25 cellular contexts compared by ENCODE assay signal in the genomic region with DNA sequence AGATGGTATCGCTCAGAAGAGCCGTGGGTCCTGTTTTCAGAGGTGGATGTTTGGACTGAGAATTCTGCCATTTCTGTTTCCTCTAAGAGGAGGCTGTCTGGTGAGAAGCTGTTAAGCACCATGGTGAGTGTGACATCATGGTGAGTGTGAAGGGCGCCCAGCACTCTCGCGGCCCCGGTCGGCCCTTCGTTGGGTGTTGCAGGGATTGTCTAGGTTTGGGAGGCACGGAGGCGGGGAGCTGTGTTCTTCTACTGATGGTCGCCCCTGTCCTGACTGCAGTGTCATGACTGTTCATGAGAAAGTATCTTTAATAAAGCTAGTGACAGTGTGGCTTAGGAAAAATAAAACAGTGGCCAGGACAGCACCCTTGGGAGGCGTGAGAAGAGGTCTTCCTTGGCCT.
DNase-seq lines count a peak whose midpoint lies in the region; ATAC-seq and TF ChIP-seq lines count a peak whose summit lies in the region.
"Had no signal": no experiment of that assay in that cellular context is flagged by ENCODE, and none has a peak within 500 bp of the region (broad histone marks: within the 10 kb centered on the region; RNA-seq: fewer than 3 reads in every experiment).

No MANE protein-coding gene starts in this region.

- intact Hi-C loops in activated naive CD4-positive, alpha-beta T cell treated with anti-CD3 and anti-CD28 coated beads for 36 hours (cut with micrococcal nuclease): loop anchor here (1.0 to 5.0 kb wide), 2 partner anchors 9 to 248 kb away; a partner anchor contains a TSS
- intact Hi-C loops in vagina (cut with DNase I): no loop called here

- TF ChIP-seq CTCF in type B pancreatic cell (conservative IDR thresholded peaks at IDR 0.05) (no peak), vagina (IDR thresholded peaks at IDR 0.05) (no peak)

- TF ChIP-seq POLR2A in vagina (IDR thresholded peaks at IDR 0.05): no peak

- H3K4me1 Mint-ChIP-seq in activated naive CD4-positive, alpha-beta T cell treated with anti-CD3 and anti-CD28 coated beads for 36 hours (ENCODE audit: low read depth): peaks cover 72% of the 10 kb centered on the region
- peaks cover 75% of the 10 kb centered on the region for H3K4me1 Mint-ChIP-seq in activated naive CD4-positive, alpha-beta T cell treated with anti-CD3 and anti-CD28 coated beads, Interleukin-2, amount 10 ng/mL, durations not matched to agents 7 days and 5 days
- H3K4me1 Mint-ChIP-seq in T-cell: peaks cover 69 to 74% (median 74%) of the 10 kb centered on the region in 3 donors
- peaks cover 62% of the 10 kb centered on the region for H3K4me1 Mint-ChIP-seq in type B pancreatic cell (ENCODE audit: unreplicated experiment)

- H3K27me3 Mint-ChIP-seq in activated naive CD4-positive, alpha-beta T cell treated with anti-CD3 and anti-CD28 coated beads for 36 hours (ENCODE audit: low read depth): no peaks in the 10 kb centered on the region
- H3K27me3 Mint-ChIP-seq in activated naive CD4-positive, alpha-beta T cell treated with anti-CD3 and anti-CD28 coated beads, Interleukin-2, amount 10 ng/mL, durations not matched to agents 7 days and 5 days: no peaks in the 10 kb centered on the region
- H3K27me3 Mint-ChIP-seq in T-cell (no peaks in the 10 kb centered on the region), type B pancreatic cell (peaks cover 4% of the 10 kb centered on the region)
- H3K27me3 Mint-ChIP-seq: stimulated activated naive B cell treated with anti-CD40 and anti-IgM and Interleukin-4, amounts not matched to agents 10 μg/mL and 1 μg/mL and 100 μg/mL, for 72 hours had no signal

- ATAC-seq in T-cell (replicated peaks in 1 of 4): no peak
- no peak for ATAC-seq in HG02870 (IDR thresholded peaks at IDR 0.05; ENCODE audit: unreplicated experiment)
- no peak for ATAC-seq in GM21367 (IDR thresholded peaks at IDR 0.05; ENCODE audit: unreplicated experiment)
- ATAC-seq: HepG2; stimulated activated naive B cell treated with anti-CD40 and anti-IgM and Interleukin-4, amounts not matched to agents 10 μg/mL and 1 μg/mL and 100 μg/mL, for 72 hours; WTC11 had no signal

- H3K9me3 ChIP-seq in vagina: no peaks in the 10 kb centered on the region
- H3K9me3 ChIP-seq: adrenal gland, colonic mucosa, Peyer's patch, tibial nerve had no signal

- POLR2A ChIA-PET in T-cell (lab: Charles Lee): interaction anchor here in 1 of 2 donors (0.5 to 0.9 kb wide), 2 partner anchors 29 to 125 kb away, joined by 3 read pairs; no protein-coding TSS in a partner anchor

- CTCF ChIA-PET in activated naive CD4-positive, alpha-beta T cell treated with anti-CD3 and anti-CD28 coated beads for 36 hours (lab: Charles Lee): interaction anchor here (0.6 to 3.1 kb wide), 5 partner anchors 9 to 158 kb away, joined by 3 to 17 read pairs (median 8); a partner anchor contains a TSS
- CTCF ChIA-PET in activated naive CD4-positive, alpha-beta T cell treated with anti-CD3 and anti-CD28 coated beads, Interleukin-2, amount 10 ng/mL, durations not matched to agents 7 days and 5 days (lab: Charles Lee): interaction anchor here (2.6 kb wide), 1 partner anchor 137 kb away, joined by 13 read pairs; no protein-coding TSS in a partner anchor
- CTCF ChIA-PET in T-cell (lab: Charles Lee): no interaction called here

- H3K27ac ChIP-seq in vagina: no peak overlapping the region
- H3K27ac ChIP-seq: adrenal gland, colonic mucosa, Peyer's patch, tibial nerve had no signal

- no peaks in the 10 kb centered on the region for H3K27me3 ChIP-seq in vagina
- H3K27me3 ChIP-seq: adrenal gland, colonic mucosa, Peyer's patch, tibial nerve had no signal

- no peaks in the 10 kb centered on the region for H3K9me3 Mint-ChIP-seq in activated naive CD4-positive, alpha-beta T cell treated with anti-CD3 and anti-CD28 coated beads for 36 hours
- H3K9me3 Mint-ChIP-seq in activated naive CD4-positive, alpha-beta T cell treated with anti-CD3 and anti-CD28 coated beads, Interleukin-2, amount 10 ng/mL, durations not matched to agents 7 days and 5 days: no peaks in the 10 kb centered on the region
- H3K9me3 Mint-ChIP-seq in T-cell (no peaks in the 10 kb centered on the region), type B pancreatic cell (no peaks in the 10 kb centered on the region)
- H3K9me3 Mint-ChIP-seq: endodermal cell; stimulated activated naive B cell treated with anti-CD40 and anti-IgM and Interleukin-4, amounts not matched to agents 10 μg/mL and 1 μg/mL and 100 μg/mL, for 72 hours; T-helper 1 cell treated with Interleukin-12 subunit alpha and Interleukin-12 subunit beta and Interleukin-4 antibody, amounts not matched to agents 30 μg/mL and 1 μg/mL, for 36 hours; WTC11 had no signal

- peaks cover 27% of the 10 kb centered on the region for H3K4me1 ChIP-seq in vagina
- H3K4me1 ChIP-seq: colonic mucosa had no signal

- H3K27ac Mint-ChIP-seq in activated naive CD4-positive, alpha-beta T cell treated with anti-CD3 and anti-CD28 coated beads for 36 hours: peak overlapping the region; percentile 57
- H3K27ac Mint-ChIP-seq in activated naive CD4-positive, alpha-beta T cell treated with anti-CD3 and anti-CD28 coated beads, Interleukin-2, amount 10 ng/mL, durations not matched to agents 7 days and 5 days: no peak overlapping the region
- H3K27ac Mint-ChIP-seq in T-cell (peak overlapping the region; percentile 93 to 98), type B pancreatic cell (peak overlapping the region; percentile 39)
- H3K27ac Mint-ChIP-seq: endodermal cell; T-helper 1 cell treated with Interleukin-12 subunit alpha and Interleukin-12 subunit beta and Interleukin-4 antibody, amounts not matched to agents 30 μg/mL and 1 μg/mL, for 36 hours; WTC11 had no signal

- no peak overlapping the region for H3K4me3 Mint-ChIP-seq in activated naive CD4-positive, alpha-beta T cell treated with anti-CD3 and anti-CD28 coated beads for 36 hours
- no peak overlapping the region for H3K4me3 Mint-ChIP-seq in activated naive CD4-positive, alpha-beta T cell treated with anti-CD3 and anti-CD28 coated beads, Interleukin-2, amount 10 ng/mL, durations not matched to agents 7 days and 5 days
- H3K4me3 Mint-ChIP-seq in T-cell (peak overlapping the region; percentile 39 to 93 (median 84)), type B pancreatic cell (no peak overlapping the region)
- H3K4me3 Mint-ChIP-seq: endodermal cell; stimulated activated naive B cell treated with anti-CD40 and anti-IgM and Interleukin-4, amounts not matched to agents 10 μg/mL and 1 μg/mL and 100 μg/mL, for 72 hours; T-helper 1 cell treated with Interleukin-12 subunit alpha and Interleukin-12 subunit beta and Interleukin-4 antibody, amounts not matched to agents 30 μg/mL and 1 μg/mL, for 36 hours; WTC11 had no signal

- peaks cover 4% of the 10 kb centered on the region for H3K36me3 Mint-ChIP-seq in activated naive CD4-positive, alpha-beta T cell treated with anti-CD3 and anti-CD28 coated beads for 36 hours (ENCODE audit: low read depth)
- H3K36me3 Mint-ChIP-seq in activated naive CD4-positive, alpha-beta T cell treated with anti-CD3 and anti-CD28 coated beads, Interleukin-2, amount 10 ng/mL, durations not matched to agents 7 days and 5 days: peaks cover 60% of the 10 kb centered on the region
- peaks cover 49% of the 10 kb centered on the region for H3K36me3 Mint-ChIP-seq in T-cell
- peaks cover 5% of the 10 kb centered on the region for H3K36me3 Mint-ChIP-seq in type B pancreatic cell
- H3K36me3 Mint-ChIP-seq: WTC11 had no signal

- H3K4me3 ChIP-seq in vagina: no peak overlapping the region
- H3K4me3 ChIP-seq: adrenal gland, colonic mucosa, lung, Peyer's patch, tibial nerve had no signal

- H3K36me3 ChIP-seq in vagina: no peaks in the 10 kb centered on the region
- H3K36me3 ChIP-seq: adrenal gland, colonic mucosa, Peyer's patch, tibial nerve had no signal

- DNase-seq in activated naive CD4-positive, alpha-beta T cell treated with anti-CD3 and anti-CD28 coated beads for 36 hours: no peak
- no peak for DNase-seq in activated naive CD4-positive, alpha-beta T cell treated with anti-CD3 and anti-CD28 coated beads, Interleukin-2, amount 10 ng/mL, durations not matched to agents 7 days and 5 days
- DNase-seq in T-cell (no peak), islet precursor cell (peak; percentile 37), type B pancreatic cell (ENCODE audit: extremely low spot score, unreplicated experiment) (no peak), vagina (ENCODE audit: extremely low spot score in 2 of 2) (no peak)
- DNase-seq: activated CD4-positive, alpha-beta T cell treated with anti-CD3 and anti-CD28 coated beads, Interleukin-2, amount 50 U/mL, for 48 hours; colonic mucosa; kidney glomerular epithelial cell; NCI-H1436; NCI-H510A; occipital lobe; small intestine; stimulated activated CD4-positive, alpha-beta T cell treated with anti-CD3 and anti-CD28 coated beads, Interleukin-2, amount 100 ng/mL, for 24 hours; stimulated activated naive B cell treated with anti-CD40 and anti-IgM and Interleukin-4, amounts not matched to agents 10 μg/mL and 1 μg/mL and 100 μg/mL, for 72 hours had no signal

Comparison
In these comparisons a context has a peak if more than half of its experiments do, and no peak if none do; other contexts are left out.
1. H3K4me3 Mint-ChIP-seq: peak in T-cell (3 of 3); none in activated naive CD4-positive, alpha-beta T cell treated with anti-CD3 and anti-CD28 coated beads for 36 hours (single experiment), activated naive CD4-positive, alpha-beta T cell treated with anti-CD3 and anti-CD28 coated beads, Interleukin-2, amount 10 ng/mL, durations not matched to agents 7 days and 5 days (single experiment) and type B pancreatic cell (single experiment).
2. CTCF ChIA-PET loops: an anchor here in activated naive CD4-positive, alpha-beta T cell treated with anti-CD3 and anti-CD28 coated beads for 36 hours (0.6 to 3.1 kb wide) and activated naive CD4-positive, alpha-beta T cell treated with anti-CD3 and anti-CD28 coated beads, Interleukin-2, amount 10 ng/mL, durations not matched to agents 7 days and 5 days (2.6 kb wide); none called in T-cell.